15 cellular contexts compared by ENCODE assay signal in the genomic region with DNA sequence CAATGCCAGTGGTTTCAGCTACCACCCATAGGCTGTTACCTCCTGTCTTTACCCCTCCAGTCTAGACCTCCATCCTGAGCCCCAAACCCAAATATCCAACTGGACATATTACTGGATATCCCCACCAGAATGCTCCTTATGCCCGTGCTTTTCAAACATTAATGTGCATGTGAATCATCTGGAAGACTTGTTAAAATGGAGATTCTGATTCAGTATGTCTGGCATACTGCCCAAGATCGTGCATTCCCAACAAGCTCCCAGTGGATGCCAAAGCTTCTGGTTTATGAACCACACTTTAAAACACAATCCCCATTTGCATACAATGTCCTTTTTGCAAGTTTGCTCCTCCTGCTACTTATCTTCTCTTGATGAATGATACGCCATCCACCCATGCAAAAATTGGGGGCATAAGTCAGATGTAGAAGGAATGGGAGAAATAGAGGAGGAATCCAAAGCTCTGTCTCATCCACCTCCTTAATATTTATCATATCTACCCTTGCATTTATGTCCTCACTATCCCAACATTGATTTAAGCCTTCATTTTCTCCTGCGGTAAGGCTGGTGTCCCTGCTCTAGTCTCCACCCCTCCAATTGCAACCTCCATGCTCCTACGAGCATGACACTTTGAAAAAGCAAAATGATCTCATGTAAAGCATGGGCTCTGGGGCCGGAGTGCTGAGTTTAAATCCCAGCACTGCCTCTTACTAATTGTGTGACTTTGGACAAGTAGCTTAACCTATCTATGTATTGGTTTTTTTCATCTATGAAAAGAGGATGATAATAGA. TPM values are rescaled to one million over a fixed set of nuclear protein-coding genes. Genes with fewer than 3 reads are reported as not detected.
DNase-seq lines count a peak whose midpoint lies in the region; ATAC-seq, FAIRE-seq and TF ChIP-seq lines count a peak whose summit lies in the region.
"Had no signal": no experiment of that assay in that cellular context is flagged by ENCODE, and none has a peak within 500 bp of the region (broad histone marks: within the 10 kb centered on the region; RNA-seq: fewer than 3 reads in every experiment).

No MANE protein-coding gene starts in this region.

- CTCF ChIA-PET in activated CD4-positive, alpha-beta T cell treated with anti-CD3 and anti-CD28 coated beads, Interleukin-2, amount 10 ng/mL, durations not matched to agents 7 days and 5 days (lab: Charles Lee), result no interaction called here

- H3K9me3 Mint-ChIP-seq in activated CD4-positive, alpha-beta T cell treated with anti-CD3 and anti-CD28 coated beads, Interleukin-2, amount 10 ng/mL, durations not matched to agents 7 days and 5 days, result no peaks in the 10 kb centered on the region
- H3K9me3 Mint-ChIP-seq: naive thymus-derived CD4-positive, alpha-beta T cell had no signal

- H3K4me1 Mint-ChIP-seq in activated CD4-positive, alpha-beta T cell treated with anti-CD3 and anti-CD28 coated beads, Interleukin-2, amount 10 ng/mL, durations not matched to agents 7 days and 5 days, result peaks cover 4% of the 10 kb centered on the region

- no peak overlapping the region for H3K27ac Mint-ChIP-seq in activated CD4-positive, alpha-beta T cell treated with anti-CD3 and anti-CD28 coated beads, Interleukin-2, amount 10 ng/mL, durations not matched to agents 7 days and 5 days
- H3K27ac Mint-ChIP-seq: naive thymus-derived CD4-positive, alpha-beta T cell had no signal

- no peaks in the 10 kb centered on the region for H3K36me3 Mint-ChIP-seq in activated CD4-positive, alpha-beta T cell treated with anti-CD3 and anti-CD28 coated beads, Interleukin-2, amount 10 ng/mL, durations not matched to agents 7 days and 5 days (ENCODE audit: low read depth)
- H3K36me3 Mint-ChIP-seq: CD14-positive monocyte had no signal

- H3K36me3 ChIP-seq in bronchial epithelial cell (ENCODE audit: control insufficient read depth, insufficient read depth, low read length), result no peaks in the 10 kb centered on the region
- H3K36me3 ChIP-seq: Peyer's patch, vagina had no signal

- H3K27me3 Mint-ChIP-seq in activated CD4-positive, alpha-beta T cell treated with anti-CD3 and anti-CD28 coated beads, Interleukin-2, amount 10 ng/mL, durations not matched to agents 7 days and 5 days, result peaks cover 34% of the 10 kb centered on the region

- DNase-seq in AG08395 (ENCODE audit: low spot score), result peak; percentile 53
- peak; percentile 70 for DNase-seq in HT1080 (ENCODE audit: low read depth)
- DNase-seq in bronchial epithelial cell (ENCODE audit: low read depth), result peak; percentile 84
- DNase-seq in kidney glomerular epithelial cell (lab: John Stamatoyannopoulos, UW), result peak; percentile 81
- DNase-seq in activated CD4-positive, alpha-beta T cell treated with anti-CD3 and anti-CD28 coated beads, Interleukin-2, amount 10 ng/mL, durations not matched to agents 7 days and 5 days, result no peak
- DNase-seq in C1 segment of cervical spinal cord (lab: John Stamatoyannopoulos, UW), result no peak
- no peak for DNase-seq in DMS153 treated with DMSO at 0.1 percent for 48 hours (lab: John Stamatoyannopoulos, UW; ENCODE audit: unreplicated experiment)
- DNase-seq: activated CD8-positive, alpha-beta memory T cell treated with anti-CD3 and anti-CD28 coated beads, Interleukin-2, amount 50 U/mL, for 48 hours; anterior cingulate cortex; naive thymus-derived CD4-positive, alpha-beta T cell; Peyer's patch had no signal

- no peak for TF ChIP-seq CTCF in bronchial epithelial cell (IDR thresholded peaks at IDR 0.05; ENCODE audit: insufficient read depth, low read length, severe bottlenecking)

- no peak for ATAC-seq in HG02798 (IDR thresholded peaks at IDR 0.05; ENCODE audit: poor library complexity, unreplicated experiment)
- ATAC-seq: naive thymus-derived CD4-positive, alpha-beta T cell had no signal

- H3K4me3 ChIP-seq in bronchial epithelial cell (ENCODE audit: low read depth, low read length), result no peak overlapping the region
- H3K4me3 ChIP-seq: Peyer's patch, vagina had no signal

- H3K4me3 Mint-ChIP-seq in activated CD4-positive, alpha-beta T cell treated with anti-CD3 and anti-CD28 coated beads, Interleukin-2, amount 10 ng/mL, durations not matched to agents 7 days and 5 days, result no peak overlapping the region
- H3K4me3 Mint-ChIP-seq: CD14-positive monocyte; naive thymus-derived CD4-positive, alpha-beta T cell had no signal

- FAIRE-seq in bronchial epithelial cell (lab: Jason Lieb, UNC), result no peak
- FAIRE-seq: islet of Langerhans had no signal

- H3K27me3 ChIP-seq in bronchial epithelial cell (ENCODE audit: control insufficient read depth, insufficient read depth, low read length), result no peaks in the 10 kb centered on the region
- H3K27me3 ChIP-seq: Peyer's patch, vagina had no signal

- POLR2A ChIA-PET in activated CD4-positive, alpha-beta T cell treated with anti-CD3 and anti-CD28 coated beads, Interleukin-2, amount 10 ng/mL, durations not matched to agents 7 days and 5 days (lab: Charles Lee), result no interaction called here

RNA-seq across cellular contexts. Expression of gene PGRMC1, which starts 7.4 kb away (rescaled TPM):
- 132 and 141 TPM in 2 replicates for total RNA-seq in HT1080 (2014; rRNA removed; shearing (Covaris generic))
- 88.3 and 92.3 TPM in 2 replicates for polyA plus RNA-seq in HT1080 (2015; cell fraction: cytosol; rRNA removed)
- polyA plus RNA-seq in HT1080 (2015; cell fraction: nucleus; rRNA removed), result 52.2 and 67.6 TPM in 2 replicates
- total RNA-seq in bronchial epithelial cell, result 89.6 and 96.1 TPM in 2 replicates
- total RNA-seq in activated CD4-positive, alpha-beta T cell treated with anti-CD3 and anti-CD28 coated beads, Interleukin-2, amount 10 ng/mL, durations not matched to agents 7 days and 5 days, result 10 to 100 TPM; 29.8 to 30.1 TPM

Comparison
In these comparisons a context has a peak if more than half of its experiments do, and no peak if none do; other contexts are left out.
1. DNase-seq: peak in AG08395 (single experiment), HT1080 (single experiment), bronchial epithelial cell (single experiment) and kidney glomerular epithelial cell (single experiment); none in activated CD4-positive, alpha-beta T cell treated with anti-CD3 and anti-CD28 coated beads, Interleukin-2, amount 10 ng/mL, durations not matched to agents 7 days and 5 days (single experiment), C1 segment of cervical spinal cord (0 of 14) and DMS153 treated with DMSO at 0.1 percent for 48 hours (single experiment).